ENCODE assay signal across 8 cellular contexts in genomic region chr7:33807779-33808482, GRCh38.
DNase-seq lines count a peak whose midpoint lies in the region; ATAC-seq and TF ChIP-seq lines count a peak whose summit lies in the region.

No MANE protein-coding gene starts in this region.

- no peak for TF ChIP-seq CTCF in psoas muscle (IDR thresholded peaks at IDR 0.05)

- WGBS in psoas muscle, 3 donors: 66 to 73% (median 68%) methylated on average over 10 of the region's 10 CpGs

- peak overlapping the region; percentile 21 for H3K27ac ChIP-seq in psoas muscle

- peak; percentile 15 for DNase-seq in NCI-H748 (lab: John Stamatoyannopoulos, UW; ENCODE audit: unreplicated experiment)
- DNase-seq in NCI-H748 treated with DMSO at 0.1 percent for 48 hours (lab: John Stamatoyannopoulos, UW): no peak
- peak; percentile 10 for DNase-seq in Jurkat, Clone E6-1 (ENCODE audit: low read depth, low spot score)
- peak; percentile 80 for DNase-seq in dermis blood vessel endothelial cell
- DNase-seq in psoas muscle: no peak
- no peak for DNase-seq in OCI-M1 (lab: John Stamatoyannopoulos, UW)
- no peak for DNase-seq in UCSD-AML1 (lab: John Stamatoyannopoulos, UW; ENCODE audit: unreplicated experiment)

- no peaks in the 10 kb centered on the region for H3K27me3 ChIP-seq in psoas muscle (ENCODE audit: insufficient read depth in 3 of 3, low read length in 2 of 3)

- no peaks in the 10 kb centered on the region for H3K9me3 ChIP-seq in psoas muscle

- no peak overlapping the region for H3K4me3 ChIP-seq in Jurkat, Clone E6-1 (ENCODE audit: low read length)
- H3K4me3 ChIP-seq in psoas muscle: no peak overlapping the region

- H3K36me3 ChIP-seq in psoas muscle (ENCODE audit: insufficient read depth in 1 of 2, low read depth in 1 of 2): no peaks in the 10 kb centered on the region

- intact Hi-C loops in psoas muscle (cut with DNase I): loop anchor here in 1 of 2 donors (5.0 kb wide), 1 partner anchor 46 kb away; no protein-coding TSS in a partner anchor

- ATAC-seq in psoas muscle: peak in 1 of 4 donors; percentile 17
- no peak for ATAC-seq in GM19452 (IDR thresholded peaks at IDR 0.05; ENCODE audit: unreplicated experiment)

- peaks cover 15% of the 10 kb centered on the region for H3K4me1 ChIP-seq in psoas muscle

Comparison
In these comparisons a context has a peak if more than half of its experiments do, and no peak if none do; other contexts are left out.
1. DNase-seq: peak in NCI-H748 (single experiment), Jurkat, Clone E6-1 (single experiment) and dermis blood vessel endothelial cell (single experiment); none in NCI-H748 treated with DMSO at 0.1 percent for 48 hours (single experiment), psoas muscle (0 of 2), OCI-M1 (single experiment) and UCSD-AML1 (single experiment).